Comparison of ENCODE assay signal across 31 cellular contexts in the genomic region with DNA sequence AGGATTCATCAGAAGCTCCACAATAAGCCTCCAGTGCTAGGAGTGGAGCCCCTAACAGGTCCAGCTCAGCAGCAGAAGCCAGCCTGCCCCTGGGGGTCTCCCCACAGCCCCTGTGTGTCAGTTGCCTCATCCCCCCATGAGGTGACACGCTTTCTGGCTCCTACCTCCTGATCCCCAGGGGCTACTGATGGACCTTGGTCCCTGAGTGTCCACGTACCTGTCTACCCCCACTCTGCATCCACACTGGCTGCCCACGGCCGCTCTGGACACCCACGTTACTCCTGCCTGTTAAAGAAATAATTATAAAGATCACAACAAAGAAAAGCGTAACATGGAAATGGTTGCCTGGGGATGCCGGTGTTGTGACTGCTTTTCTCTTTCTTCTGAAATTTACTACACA.
"Had no signal": no experiment of that assay in that cellular context is flagged by ENCODE, and none has a peak within 500 bp of the region (broad histone marks: within the 10 kb centered on the region; RNA-seq: fewer than 3 reads in every experiment).

No MANE protein-coding gene starts in this region.

- H3K27me3 Mint-ChIP-seq: activated CD8-positive, alpha-beta T cell treated with anti-CD3 and anti-CD28 coated beads for 36 hours; activated naive CD4-positive, alpha-beta T cell treated with anti-CD3 and anti-CD28 coated beads, Interleukin-2, amount 50 U/mL, for 24 hours; activated T-helper 17 cell treated with anti-CD3 and anti-CD28 coated beads, Interleukin-2, amount 50 U/mL, for 72 hours; IgD-negative memory B cell had no signal

- H3K36me3 Mint-ChIP-seq: activated naive CD4-positive, alpha-beta T cell treated with anti-CD3 and anti-CD28 coated beads, Interleukin-2, amount 50 U/mL, for 24 hours had no signal

- H3K4me3 ChIP-seq: ascending aorta, cardiac muscle cell, MG63, PC-9 had no signal

- H3K9me3 Mint-ChIP-seq: activated CD8-positive, alpha-beta T cell treated with anti-CD3 and anti-CD28 coated beads for 36 hours; activated naive CD4-positive, alpha-beta T cell treated with anti-CD3 and anti-CD28 coated beads, Interleukin-2, amount 50 U/mL, for 24 hours; activated naive CD8-positive, alpha-beta T cell treated with anti-CD3 and anti-CD28 coated beads, Interleukin-2, amount 10 ng/mL, durations not matched to agents 7 days and 5 days; activated T-cell treated with anti-CD3 and anti-CD28 coated beads, Interleukin-2, amount 50 U/mL, for 72 hours; activated T-helper 17 cell treated with anti-CD3 and anti-CD28 coated beads, Interleukin-2, amount 50 U/mL, for 72 hours; IgD-negative memory B cell had no signal

- FAIRE-seq: RCC 7860 had no signal

- H3K4me3 Mint-ChIP-seq: activated CD8-positive, alpha-beta T cell treated with anti-CD3 and anti-CD28 coated beads for 36 hours; activated naive CD4-positive, alpha-beta T cell treated with anti-CD3 and anti-CD28 coated beads, Interleukin-2, amount 50 U/mL, for 24 hours; activated naive CD8-positive, alpha-beta T cell treated with anti-CD3 and anti-CD28 coated beads, Interleukin-2, amount 10 ng/mL, durations not matched to agents 7 days and 5 days; activated T-cell treated with anti-CD3 and anti-CD28 coated beads, Interleukin-2, amount 50 U/mL, for 72 hours; activated T-helper 17 cell treated with anti-CD3 and anti-CD28 coated beads, Interleukin-2, amount 50 U/mL, for 72 hours; IgD-negative memory B cell had no signal

- H3K27me3 ChIP-seq: ascending aorta, cardiac muscle cell, MG63 had no signal

- H3K36me3 ChIP-seq: ascending aorta, cardiac muscle cell, MG63, WERI-Rb-1 had no signal

- H3K27ac Mint-ChIP-seq: activated CD8-positive, alpha-beta T cell treated with anti-CD3 and anti-CD28 coated beads for 36 hours; activated naive CD4-positive, alpha-beta T cell treated with anti-CD3 and anti-CD28 coated beads, Interleukin-2, amount 50 U/mL, for 24 hours; activated naive CD8-positive, alpha-beta T cell treated with anti-CD3 and anti-CD28 coated beads, Interleukin-2, amount 10 ng/mL, durations not matched to agents 7 days and 5 days; activated T-cell treated with anti-CD3 and anti-CD28 coated beads, Interleukin-2, amount 50 U/mL, for 72 hours; activated T-helper 17 cell treated with anti-CD3 and anti-CD28 coated beads, Interleukin-2, amount 50 U/mL, for 72 hours; IgD-negative memory B cell had no signal

- DNase-seq: activated CD4-positive, alpha-beta T cell treated with anti-CD3 and anti-CD28 coated beads for 1 hour; activated CD4-positive, alpha-beta T cell treated with anti-CD3 and anti-CD28 coated beads for 48 hours; activated CD4-positive, alpha-beta T cell treated with anti-CD3 and anti-CD28 coated beads, Interleukin-2, amount 50 U/mL, for 4 hours; activated CD4-positive, CD25-positive, alpha-beta regulatory T cell; activated CD8-positive, alpha-beta T cell treated with anti-CD3 and anti-CD28 coated beads for 36 hours; activated effector memory CD4-positive, alpha-beta T cell treated with anti-CD3 and anti-CD28 coated beads, Interleukin-2, amount 50 U/mL, for 16 hours; activated naive CD4-positive, alpha-beta T cell; activated naive CD8-positive, alpha-beta T cell treated with anti-CD3 and anti-CD28 coated beads, Interleukin-2, amount 10 ng/mL, durations not matched to agents 7 days and 5 days; activated T-cell treated with anti-CD3 and anti-CD28 coated beads, Interleukin-2, amount 50 U/mL, for 1 hour; activated T-cell treated with anti-CD3 and anti-CD28 coated beads, Interleukin-2, amount 50 U/mL, for 72 hours; amygdala; Kasumi-1; KG1; MG63; NCI-H1048; NCI-H1105 treated with DMSO at 0.1 percent for 48 hours; NCI-H1436; NCI-H1930; NCI-H345; NK-92 treated with Interleukin-12 subunit alpha and Interleukin-12 subunit beta, amount 100 ng/mL, for 24 hours; PC-9; Right ventricle myocardium superior; T1000; WERI-Rb-1 had no signal

- H3K9me3 ChIP-seq: ascending aorta, MG63 had no signal

- ATAC-seq: activated CD8-positive, alpha-beta T cell treated with anti-CD3 and anti-CD28 coated beads for 36 hours; activated T-cell treated with anti-CD3 and anti-CD28 coated beads, Interleukin-2, amount 50 U/mL, for 72 hours; activated T-helper 17 cell treated with anti-CD3 and anti-CD28 coated beads, Interleukin-2, amount 50 U/mL, for 72 hours had no signal

- H2AFZ ChIP-seq: PC-9 had no signal

- H3K27ac ChIP-seq: ascending aorta, cardiac muscle cell, PC-9, RWPE1, WERI-Rb-1 had no signal

- H3K4me1 Mint-ChIP-seq: activated naive CD4-positive, alpha-beta T cell treated with anti-CD3 and anti-CD28 coated beads, Interleukin-2, amount 50 U/mL, for 24 hours; activated naive CD8-positive, alpha-beta T cell treated with anti-CD3 and anti-CD28 coated beads, Interleukin-2, amount 10 ng/mL, durations not matched to agents 7 days and 5 days; activated T-helper 17 cell treated with anti-CD3 and anti-CD28 coated beads, Interleukin-2, amount 50 U/mL, for 72 hours; IgD-negative memory B cell had no signal

- H3K4me2 ChIP-seq: PC-9 had no signal

- H3K4me1 ChIP-seq: ascending aorta had no signal
